ENCODE assay signal across 22 cellular contexts in the genomic region with DNA sequence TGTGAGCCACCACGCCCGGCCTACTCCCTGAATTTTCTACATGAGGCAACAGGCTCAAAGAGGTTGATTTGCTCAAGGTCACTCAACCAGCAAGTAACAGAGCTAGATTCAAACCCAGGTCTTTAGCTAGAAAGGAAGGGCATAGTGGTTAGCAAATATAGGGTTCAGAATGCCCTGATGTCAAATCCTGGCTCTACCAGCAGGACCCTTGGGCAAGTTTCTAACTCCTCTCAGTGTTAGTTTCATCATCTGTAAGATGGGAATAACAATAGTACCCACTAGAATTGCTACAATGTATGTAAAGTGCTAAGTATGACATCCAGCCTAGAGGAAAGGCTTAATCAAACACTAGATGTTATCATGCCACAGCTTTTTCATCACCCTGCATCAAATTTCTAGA. TPM values are rescaled to one million over a fixed set of nuclear protein-coding genes. Genes with fewer than 3 reads are reported as not detected.
DNase-seq lines count a peak whose midpoint lies in the region; ATAC-seq and TF ChIP-seq lines count a peak whose summit lies in the region.
"Had no signal": no experiment of that assay in that cellular context is flagged by ENCODE, and none has a peak within 500 bp of the region (broad histone marks: within the 10 kb centered on the region; RNA-seq: fewer than 3 reads in every experiment).

No MANE protein-coding gene starts in this region.

- no peak overlapping the region for H3K4me3 Mint-ChIP-seq in nephron
- H3K4me3 Mint-ChIP-seq: activated naive CD8-positive, alpha-beta T cell treated with anti-CD3 and anti-CD28 coated beads for 36 hours; dendritic cell treated with granulocyte-macrophage colony-stimulating factor and Interleukin-4, amounts not matched to agents 40 ng/mL and 50 ng/mL, for 4 days; natural killer cell treated with Interleukin-12 subunit alpha and Interleukin-12 subunit beta and Interleukin-15 and Interleukin-18, amount 100 ng/mL, for 72 hours had no signal

- H4K20me1 ChIP-seq in smooth muscle cell (ENCODE audit: low read depth), result no peaks in the 10 kb centered on the region

- H3K36me3 Mint-ChIP-seq in nephron (ENCODE audit: low read depth), result no peaks in the 10 kb centered on the region
- H3K36me3 Mint-ChIP-seq: activated naive CD8-positive, alpha-beta T cell treated with anti-CD3 and anti-CD28 coated beads for 36 hours; natural killer cell treated with Interleukin-12 subunit alpha and Interleukin-12 subunit beta and Interleukin-15 and Interleukin-18, amount 100 ng/mL, for 72 hours had no signal

- H3K27ac ChIP-seq in cingulate gyrus (ENCODE audit: low read depth, low read length) (peak overlapping the region; percentile 47), upper lobe of right lung (peak overlapping the region; percentile 7), smooth muscle cell (ENCODE audit: low read depth) (no peak overlapping the region)
- H3K27ac ChIP-seq: ascending aorta, C4-2B, KMS-11, thoracic aorta had no signal

- no peak overlapping the region for H2AFZ ChIP-seq in smooth muscle cell (ENCODE audit: low read depth)

- no peaks in the 10 kb centered on the region for H3K36me3 ChIP-seq in upper lobe of right lung
- no peaks in the 10 kb centered on the region for H3K36me3 ChIP-seq in smooth muscle cell (ENCODE audit: low read depth)
- H3K36me3 ChIP-seq: ascending aorta, thoracic aorta had no signal

- H3K4me3 ChIP-seq in upper lobe of right lung (no peak overlapping the region), smooth muscle cell (no peak overlapping the region)
- H3K4me3 ChIP-seq: ascending aorta, thoracic aorta had no signal

- ATAC-seq in upper lobe of right lung, result no peak
- ATAC-seq: natural killer cell treated with Interleukin-12 subunit alpha and Interleukin-12 subunit beta and Interleukin-15 and Interleukin-18, amount 100 ng/mL, for 72 hours; right cardiac atrium had no signal

- H3K27me3 ChIP-seq in upper lobe of right lung, result no peaks in the 10 kb centered on the region
- H3K27me3 ChIP-seq in smooth muscle cell (ENCODE audit: low read depth), result no peaks in the 10 kb centered on the region
- H3K27me3 ChIP-seq: ascending aorta had no signal

- DNase-seq in NCI-H460 (ENCODE audit: extremely low read depth, low read depth), result peak; percentile 70
- no peak for DNase-seq in upper lobe of right lung
- no peak for DNase-seq in GM10248 (ENCODE audit: extremely low spot score)
- DNase-seq in smooth muscle cell (lab: John Stamatoyannopoulos, UW; ENCODE audit: unreplicated experiment), result no peak
- no peak for DNase-seq in stimulated activated CD4-positive, alpha-beta T cell treated with anti-CD3 and anti-CD28 coated beads, Interleukin-1b, Interleukin-23, amount 100 ng/mL, for 48 hours
- DNase-seq: activated CD4-positive, alpha-beta T cell treated with anti-CD3 and anti-CD28 coated beads for 4 hours; activated effector memory CD4-positive, alpha-beta T cell treated with anti-CD3 and anti-CD28 coated beads, Interleukin-2, amount 50 U/mL, for 16 hours; activated naive CD8-positive, alpha-beta T cell treated with anti-CD3 and anti-CD28 coated beads for 36 hours; activated T-cell treated with anti-CD3 and anti-CD28 coated beads for 4 hours; left ventricle myocardium superior; NCI-H1417 treated with DMSO at 0.1 percent for 48 hours; right cardiac atrium; stimulated activated naive CD4-positive, alpha-beta T cell; T-helper 2 cell had no signal

- H3K27ac Mint-ChIP-seq in nephron, result peak overlapping the region; percentile 96 to 97 (median 96)
- H3K27ac Mint-ChIP-seq: activated naive CD8-positive, alpha-beta T cell treated with anti-CD3 and anti-CD28 coated beads for 36 hours; dendritic cell treated with granulocyte-macrophage colony-stimulating factor and Interleukin-4, amounts not matched to agents 40 ng/mL and 50 ng/mL, for 4 days had no signal

- H3K9me3 Mint-ChIP-seq in nephron, result no peaks in the 10 kb centered on the region
- H3K9me3 Mint-ChIP-seq: activated naive CD8-positive, alpha-beta T cell treated with anti-CD3 and anti-CD28 coated beads for 36 hours; natural killer cell treated with Interleukin-12 subunit alpha and Interleukin-12 subunit beta and Interleukin-15 and Interleukin-18, amount 100 ng/mL, for 72 hours had no signal

- H3K9me3 ChIP-seq in upper lobe of right lung (no peaks in the 10 kb centered on the region), smooth muscle cell (replicated peaks; ENCODE audit: low read depth) (no peaks in the 10 kb centered on the region)
- H3K9me3 ChIP-seq: ascending aorta, thoracic aorta had no signal

- H3K4me2 ChIP-seq in smooth muscle cell, result no peak overlapping the region
- H3K4me2 ChIP-seq: KMS-11 had no signal

- no peaks in the 10 kb centered on the region for H3K79me2 ChIP-seq in smooth muscle cell (ENCODE audit: low read depth)

- peaks cover 63% of the 10 kb centered on the region for H3K4me1 Mint-ChIP-seq in nephron

- H3K4me1 ChIP-seq in upper lobe of right lung, result peaks cover 36% of the 10 kb centered on the region
- peaks cover 7% of the 10 kb centered on the region for H3K4me1 ChIP-seq in smooth muscle cell (ENCODE audit: low read depth)

- H3K9ac ChIP-seq in smooth muscle cell (ENCODE audit: low read depth), result no peak overlapping the region
- H3K9ac ChIP-seq: KMS-11 had no signal

- CTCF ChIA-PET in GM10248 (lab: Yijun Ruan, JAX), result interaction anchor here (1.1 to 2.9 kb wide), 4 partner anchors 9 to 349 kb away, joined by 3 to 21 read pairs (median 6); a partner anchor contains a TSS

- 97% methylated on average over 2 of the region's 2 CpGs for WGBS in smooth muscle cell (ENCODE audit: low lambda C conversion rate)

- no peaks in the 10 kb centered on the region for H3K27me3 Mint-ChIP-seq in nephron (ENCODE audit: low read depth)
- H3K27me3 Mint-ChIP-seq: activated naive CD8-positive, alpha-beta T cell treated with anti-CD3 and anti-CD28 coated beads for 36 hours; natural killer cell treated with Interleukin-12 subunit alpha and Interleukin-12 subunit beta and Interleukin-15 and Interleukin-18, amount 100 ng/mL, for 72 hours had no signal

- H3F3A ChIP-seq in smooth muscle cell (ENCODE audit: low read depth), result peaks cover 8% of the 10 kb centered on the region

- POLR2A ChIA-PET in GM10248 (lab: Yijun Ruan, JAX), result no interaction called here

- no peak for TF ChIP-seq CTCF in nephron (IDR thresholded peaks at IDR 0.05; ENCODE audit: unreplicated experiment in 3 of 3)
- TF ChIP-seq CTCF in upper lobe of right lung (IDR thresholded peaks at IDR 0.05), result no peak
- TF ChIP-seq CTCF in GM10248 (IDR thresholded peaks at IDR 0.05; ENCODE audit: control extremely low read depth, extremely low read depth, low read depth, missing control alignments), result no peak
- no peak for TF ChIP-seq CTCF in smooth muscle cell (IDR thresholded peaks at IDR 0.05; ENCODE audit: borderline replicate concordance, insufficient read depth, poor library complexity, severe bottlenecking)

- intact Hi-C loops in upper lobe of right lung (cut with DNase I), result no loop called here

RNA-seq across cellular contexts. Expression of a gene that starts 19.1 kb away (rescaled TPM):
- 79.3 and 107 TPM in 2 replicates for total RNA-seq in NCI-H460 (2014; rRNA removed; shearing (Covaris generic))
- polyA plus RNA-seq in NCI-H460 (2014; cell fraction: nucleus; rRNA removed), result 33.5 and 41.9 TPM in 2 replicates
- total RNA-seq in upper lobe of right lung (88.4 TPM), smooth muscle cell (47.4 and 64.0 TPM in 2 replicates)
- polyA plus RNA-seq in smooth muscle cell, result 94.0 and 99.8 TPM in 2 replicates

RNA-seq across cellular contexts. Expression of a gene that starts 19.5 kb away (rescaled TPM):
- 10.4 and 11.1 TPM in 2 replicates for total RNA-seq in NCI-H460 (2014; rRNA removed; shearing (Covaris generic))
- 8.6 and 11.9 TPM in 2 replicates for polyA plus RNA-seq in NCI-H460 (2014; cell fraction: nucleus; rRNA removed)
- 33.0 TPM for total RNA-seq in upper lobe of right lung
- 13.5 and 17.8 TPM in 2 replicates for total RNA-seq in smooth muscle cell
- 23.7 and 24.0 TPM in 2 replicates for polyA plus RNA-seq in smooth muscle cell

RNA-seq across cellular contexts. Expression of a gene that starts 53.7 kb away (rescaled TPM):
- total RNA-seq in NCI-H460 (2014; rRNA removed; shearing (Covaris generic)), result 0.82 TPM in 1 of 2 replicates, not detected in the other
- polyA plus RNA-seq in NCI-H460 (2014; cell fraction: nucleus; rRNA removed), result not detected in 2 replicates
- 0.69 TPM for total RNA-seq in upper lobe of right lung
- 0.27 TPM in 1 of 2 replicates, not detected in the other for total RNA-seq in smooth muscle cell
- 0.23 and 1.3 TPM in 2 replicates for polyA plus RNA-seq in smooth muscle cell
- total RNA-seq: ascending aorta, left ventricle myocardium superior had no signal
- polyA plus RNA-seq: right cardiac atrium had no signal
